33 cellular contexts compared by ENCODE assay signal in the genomic region with DNA sequence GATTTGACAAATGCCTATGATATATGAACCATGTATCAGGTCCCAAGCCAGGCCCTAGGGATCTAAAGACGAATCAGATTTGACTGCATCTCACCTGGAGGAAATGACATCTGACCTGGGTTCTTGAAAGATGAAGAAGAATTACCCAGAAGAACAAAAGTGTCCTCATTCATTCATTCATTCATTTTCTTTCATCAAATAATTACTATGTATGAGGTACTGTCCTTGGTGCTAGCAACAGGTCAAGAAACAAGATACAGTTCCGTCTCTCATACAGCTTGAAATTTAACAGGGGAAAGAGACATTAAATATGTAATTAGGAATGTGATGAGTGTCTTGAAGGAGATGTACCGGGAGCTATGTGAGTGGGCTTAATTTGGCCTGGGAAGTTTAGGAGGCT. TPM values are rescaled to one million over a fixed set of nuclear protein-coding genes. Genes with fewer than 3 reads are reported as not detected.
"Had no signal": no experiment of that assay in that cellular context is flagged by ENCODE, and none has a peak within 500 bp of the region (broad histone marks: within the 10 kb centered on the region; RNA-seq: fewer than 3 reads in every experiment).

No MANE protein-coding gene starts in this region.

- H3K27me3 ChIP-seq: colonic mucosa, pancreas, testis had no signal

- H3K27ac Mint-ChIP-seq: activated T-helper 2 cell treated with anti-CD3 and anti-CD28 coated beads, Interferon-gamma antibody, Interleukin-2, Interleukin-4, amounts not matched to agents 10 μg/mL and 5 μg/mL and 100 μg/mL, durations not matched to agents 14 hours and 24 hours and 36 hours; nephron progenitor cell had no signal

- H3K27ac ChIP-seq: colonic mucosa, epithelial cell of prostate, esophagus squamous epithelium, left lung, lower lobe of right lung, pancreas, prostate gland, testis had no signal

- H3K9me3 Mint-ChIP-seq: activated naive CD4-positive, alpha-beta T cell treated with anti-CD3 and anti-CD28 coated beads, Interleukin-2, amount 50 U/mL, for 24 hours; activated T-helper 2 cell treated with anti-CD3 and anti-CD28 coated beads, Interferon-gamma antibody, Interleukin-2, Interleukin-4, amounts not matched to agents 10 μg/mL and 5 μg/mL and 100 μg/mL, durations not matched to agents 14 hours and 24 hours and 36 hours; nephron progenitor cell had no signal

- H3K36me3 Mint-ChIP-seq: activated naive CD4-positive, alpha-beta T cell treated with anti-CD3 and anti-CD28 coated beads, Interleukin-2, amount 50 U/mL, for 24 hours had no signal

- DNase-seq: activated CD4-positive, alpha-beta T cell treated with anti-CD3 and anti-CD28 coated beads for 4 hours; activated CD4-positive, alpha-beta T cell treated with anti-CD3 and anti-CD28 coated beads, Interleukin-2, amount 50 U/mL, for 4 hours; activated CD8-positive, alpha-beta memory T cell treated with anti-CD3 and anti-CD28 coated beads, Interleukin-2, amount 50 U/mL, for 4 hours; activated T-cell treated with anti-CD3 and anti-CD28 coated beads, Interleukin-2, amount 50 U/mL, for 1 hour; anterior cingulate cortex; cerebellar nuclear complex; colonic mucosa; effector CD8-positive, alpha-beta T cell; esophagus squamous epithelium; left lung; lower lobe of right lung; mesendoderm; nephron progenitor cell; nucleus accumbens; pancreas; retina; stimulated activated CD4-positive, alpha-beta T cell treated with anti-CD3 and anti-CD28 coated beads, Interleukin-12 subunit alpha, Interleukin-12 subunit beta, amount 100 ng/mL, for 4 hours; stimulated activated CD4-positive, alpha-beta T cell treated with anti-CD3 and anti-CD28 coated beads, Interleukin-4, amount 100 ng/mL, for 1 hour; stimulated activated naive CD8-positive, alpha-beta T cell treated with anti-CD3 and anti-CD28 coated beads, Interleukin-15, Interleukin-2, amounts not matched to agents 100 U/mL and 50 U/mL, for 24 hours; T-helper 9 cell; testis; transverse colon had no signal

- ATAC-seq: left lung; lower lobe of right lung; pancreas; sciatic nerve; stimulated activated naive CD8-positive, alpha-beta T cell treated with anti-CD3 and anti-CD28 coated beads, Interleukin-15, Interleukin-2, amounts not matched to agents 100 U/mL and 50 U/mL, for 24 hours had no signal

- FAIRE-seq: endometrium, islet of Langerhans, pancreas, TTC549, urothelium cell line had no signal

- H3K9me3 ChIP-seq: colonic mucosa, esophagus squamous epithelium, left lung, lower lobe of right lung, pancreas, prostate gland, testis, transverse colon had no signal

- H3K4me1 ChIP-seq: colonic mucosa had no signal

- H3K36me3 ChIP-seq: colonic mucosa, esophagus squamous epithelium, left lung, lower lobe of right lung, pancreas, prostate gland, transverse colon had no signal

- H3K27me3 Mint-ChIP-seq: activated naive CD4-positive, alpha-beta T cell treated with anti-CD3 and anti-CD28 coated beads, Interleukin-2, amount 50 U/mL, for 24 hours had no signal

- H3K4me3 ChIP-seq: colonic mucosa, esophagus squamous epithelium, left lung, lower lobe of right lung, pancreas, prostate gland, skin epidermis, testis, transverse colon had no signal

RNA-seq across cellular contexts. Expression of a gene that starts 20.1 kb away (rescaled TPM):
- total RNA-seq: activated CD8-positive, alpha-beta memory T cell treated with anti-CD3 and anti-CD28 coated beads for 36 hours had no signal
